Comparison of ENCODE assay signal across 36 cellular contexts in the genomic region with DNA sequence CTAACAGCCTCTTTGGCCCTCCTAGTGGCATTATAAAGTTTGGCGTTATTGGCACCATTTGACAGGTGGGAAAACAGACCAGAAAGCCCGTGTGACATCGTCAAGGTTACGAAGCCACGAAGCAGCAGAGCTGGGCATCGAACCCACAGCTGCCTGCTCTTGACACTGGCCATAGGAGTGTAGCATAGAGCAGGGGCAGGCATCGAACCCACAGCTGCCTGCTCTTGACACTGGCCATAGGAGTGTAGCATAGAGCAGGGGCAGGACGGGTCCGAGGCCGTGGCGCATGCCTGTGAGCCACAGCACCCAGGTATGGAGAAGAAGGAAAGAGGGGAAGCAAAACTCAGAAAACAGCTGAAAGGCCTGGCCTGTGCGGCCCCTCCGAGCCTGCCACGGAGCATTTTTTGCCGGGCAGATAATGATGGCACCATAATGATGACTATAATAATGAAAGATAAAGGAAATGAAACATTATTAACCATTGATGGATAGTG. TPM values are rescaled to one million over a fixed set of nuclear protein-coding genes. Genes with fewer than 3 reads are reported as not detected.
"Had no signal": no experiment of that assay in that cellular context is flagged by ENCODE, and none has a peak within 500 bp of the region (broad histone marks: within the 10 kb centered on the region; RNA-seq: fewer than 3 reads in every experiment).

No MANE protein-coding gene starts in this region.

- H3K36me3 ChIP-seq: adrenal gland, brain microvascular endothelial cell, breast epithelium had no signal

- H3K36me3 Mint-ChIP-seq: activated naive CD8-positive, alpha-beta T cell treated with anti-CD3 and anti-CD28 coated beads for 36 hours had no signal

- H3K27ac ChIP-seq: adrenal gland, body of pancreas, brain microvascular endothelial cell, breast epithelium, VCaP had no signal

- ATAC-seq: activated CD8-positive, alpha-beta T cell treated with anti-CD3 and anti-CD28 coated beads for 36 hours; activated naive CD4-positive, alpha-beta T cell treated with anti-CD3 and anti-CD28 coated beads, Interleukin-2, amount 50 U/mL, for 72 hours; activated T-cell treated with anti-CD3 and anti-CD28 coated beads, Interleukin-2, amount 50 U/mL, for 4 hours; activated T-cell treated with anti-CD3 and anti-CD28 coated beads, Interleukin-2, amount 50 U/mL, for 72 hours; activated T-helper 17 cell treated with anti-CD3 and anti-CD28 coated beads, Interleukin-2, amount 50 U/mL, for 72 hours; body of pancreas had no signal

- H3K4me3 ChIP-seq: adrenal gland, body of pancreas, breast epithelium had no signal

- H3K9me3 ChIP-seq: adrenal gland, body of pancreas had no signal

- H3K4me3 Mint-ChIP-seq: activated B cell treated with CpG ODN at 0.5 μM for 24 hours; activated CD4-positive, alpha-beta memory T cell treated with anti-CD3 and anti-CD28 coated beads for 36 hours; activated CD4-positive, alpha-beta T cell treated with anti-CD3 and anti-CD28 coated beads, Interleukin-2, amount 10 ng/mL, durations not matched to agents 24 days and 14 days; activated CD8-positive, alpha-beta T cell treated with anti-CD3 and anti-CD28 coated beads for 36 hours; activated naive CD4-positive, alpha-beta T cell treated with anti-CD3 and anti-CD28 coated beads for 36 hours; activated naive CD8-positive, alpha-beta T cell treated with anti-CD3 and anti-CD28 coated beads for 36 hours; activated T-cell treated with anti-CD3 and anti-CD28 coated beads, Interleukin-2, amount 50 U/mL, for 4 hours; activated T-cell treated with anti-CD3 and anti-CD28 coated beads, Interleukin-2, amount 50 U/mL, for 72 hours; activated T-helper 1 cell treated with anti-CD3 and anti-CD28 coated beads, Interleukin-12 subunit alpha, Interleukin-12 subunit beta, Interleukin-2, Interleukin-4 antibody, amounts not matched to agents 30 ng/mL and 10 ng/mL and 1 ng/mL, durations not matched to agents 14 hours and 24 hours and 36 hours; activated T-helper 17 cell treated with anti-CD3 and anti-CD28 coated beads, Interleukin-2, amount 50 U/mL, for 72 hours; T-helper 1 cell treated with Interleukin-12 subunit alpha and Interleukin-12 subunit beta and Interleukin-4 antibody, amounts not matched to agents 30 μg/mL and 1 μg/mL, for 36 hours; T-helper 2 cell treated with Interferon-gamma antibody and Interleukin-4, amounts not matched to agents 5 μg/mL and 100 μg/mL, for 36 hours had no signal

- H3K27me3 ChIP-seq: adrenal gland, body of pancreas, brain microvascular endothelial cell had no signal

- DNase-seq: activated B cell treated with CpG ODN at 0.5 μM for 24 hours; activated CD4-positive, alpha-beta memory T cell treated with anti-CD3 and anti-CD28 coated beads for 36 hours; activated CD4-positive, alpha-beta T cell treated with anti-CD3 and anti-CD28 coated beads for 4 hours; activated CD4-positive, alpha-beta T cell treated with anti-CD3 and anti-CD28 coated beads, Interleukin-2, amount 10 ng/mL, durations not matched to agents 24 days and 14 days; activated CD4-positive, alpha-beta T cell treated with anti-CD3 and anti-CD28 coated beads, Interleukin-2, amount 50 U/mL, for 1 hour; activated CD4-positive, alpha-beta T cell treated with anti-CD3 and anti-CD28 coated beads, Interleukin-2, amount 50 U/mL, for 4 hours; activated CD4-positive, CD25-positive, alpha-beta regulatory T cell treated with anti-CD3 and anti-CD28 coated beads, Interleukin-2, amount 50 U/mL, for 72 hours; activated CD8-positive, alpha-beta memory T cell treated with anti-CD3 and anti-CD28 coated beads, Interleukin-2, amount 50 U/mL, for 4 hours; activated CD8-positive, alpha-beta T cell treated with anti-CD3 and anti-CD28 coated beads for 36 hours; activated effector memory CD4-positive, alpha-beta T cell treated with anti-CD3 and anti-CD28 coated beads, Interleukin-2, amount 50 U/mL, for 16 hours; activated gamma-delta T cell treated with Interleukin-2 at 50 U/mL for 16 hours; activated naive CD4-positive, alpha-beta T cell; activated naive CD4-positive, alpha-beta T cell treated with anti-CD3 and anti-CD28 coated beads for 36 hours; activated naive CD4-positive, alpha-beta T cell treated with anti-CD3 and anti-CD28 coated beads, Interleukin-2, amount 50 U/mL, for 16 hours; activated naive CD8-positive, alpha-beta T cell treated with anti-CD3 and anti-CD28 coated beads for 36 hours; activated T-cell treated with anti-CD3 and anti-CD28 coated beads for 4 hours; activated T-cell treated with anti-CD3 and anti-CD28 coated beads, Interleukin-2, amount 50 U/mL, for 1 hour; activated T-cell treated with anti-CD3 and anti-CD28 coated beads, Interleukin-2, amount 50 U/mL, for 4 hours; activated T-cell treated with anti-CD3 and anti-CD28 coated beads, Interleukin-2, amount 50 U/mL, for 72 hours; adrenal gland; amniotic stem cell; body of pancreas; brain microvascular endothelial cell; central memory CD4-positive, alpha-beta T cell; T-helper 2 cell; T-helper 9 cell had no signal

- H3K4me1 ChIP-seq: adrenal gland, body of pancreas, breast epithelium had no signal

- H3K27ac Mint-ChIP-seq: activated B cell treated with CpG ODN at 0.5 μM for 24 hours; activated CD4-positive, alpha-beta memory T cell treated with anti-CD3 and anti-CD28 coated beads for 36 hours; activated CD4-positive, alpha-beta T cell treated with anti-CD3 and anti-CD28 coated beads, Interleukin-2, amount 10 ng/mL, durations not matched to agents 24 days and 14 days; activated CD8-positive, alpha-beta T cell treated with anti-CD3 and anti-CD28 coated beads for 36 hours; activated naive CD4-positive, alpha-beta T cell treated with anti-CD3 and anti-CD28 coated beads for 36 hours; activated naive CD4-positive, alpha-beta T cell treated with anti-CD3 and anti-CD28 coated beads, Interleukin-2, amount 50 U/mL, for 72 hours; activated naive CD8-positive, alpha-beta T cell treated with anti-CD3 and anti-CD28 coated beads for 36 hours; activated T-cell treated with anti-CD3 and anti-CD28 coated beads, Interleukin-2, amount 50 U/mL, for 72 hours; activated T-helper 1 cell treated with anti-CD3 and anti-CD28 coated beads, Interleukin-12 subunit alpha, Interleukin-12 subunit beta, Interleukin-2, Interleukin-4 antibody, amounts not matched to agents 30 ng/mL and 10 ng/mL and 1 ng/mL, durations not matched to agents 14 hours and 24 hours and 36 hours; activated T-helper 17 cell treated with anti-CD3 and anti-CD28 coated beads, Interleukin-2, amount 50 U/mL, for 72 hours; T-helper 1 cell treated with Interleukin-12 subunit alpha and Interleukin-12 subunit beta and Interleukin-4 antibody, amounts not matched to agents 30 μg/mL and 1 μg/mL, for 36 hours; T-helper 2 cell treated with Interferon-gamma antibody and Interleukin-4, amounts not matched to agents 5 μg/mL and 100 μg/mL, for 36 hours had no signal

- H3K27me3 Mint-ChIP-seq: activated B cell treated with CpG ODN at 0.5 μM for 24 hours; activated CD4-positive, alpha-beta memory T cell treated with anti-CD3 and anti-CD28 coated beads for 36 hours; activated CD4-positive, alpha-beta T cell treated with anti-CD3 and anti-CD28 coated beads, Interleukin-2, amount 10 ng/mL, durations not matched to agents 24 days and 14 days; activated CD8-positive, alpha-beta T cell treated with anti-CD3 and anti-CD28 coated beads for 36 hours; activated naive CD8-positive, alpha-beta T cell treated with anti-CD3 and anti-CD28 coated beads for 36 hours; activated T-helper 17 cell treated with anti-CD3 and anti-CD28 coated beads, Interleukin-2, amount 50 U/mL, for 72 hours had no signal

- H3K4me1 Mint-ChIP-seq: activated B cell treated with CpG ODN at 0.5 μM for 24 hours; activated CD4-positive, alpha-beta T cell treated with anti-CD3 and anti-CD28 coated beads, Interleukin-2, amount 10 ng/mL, durations not matched to agents 24 days and 14 days; activated naive CD8-positive, alpha-beta T cell treated with anti-CD3 and anti-CD28 coated beads for 36 hours; activated T-helper 17 cell treated with anti-CD3 and anti-CD28 coated beads, Interleukin-2, amount 50 U/mL, for 72 hours had no signal

RNA-seq across cellular contexts. Expression of gene CDH4, which starts 33.1 kb away (rescaled TPM):
- total RNA-seq: activated B cell treated with CpG ODN at 0.5 μM for 24 hours; activated CD4-positive, alpha-beta T cell treated with anti-CD3 and anti-CD28 coated beads, Interleukin-2, amount 10 ng/mL, durations not matched to agents 24 days and 14 days; activated CD8-positive, alpha-beta memory T cell treated with anti-CD3 and anti-CD28 coated beads for 36 hours; activated T-helper 1 cell treated with anti-CD3 and anti-CD28 coated beads, Interleukin-12 subunit alpha, Interleukin-12 subunit beta, Interleukin-2, Interleukin-4 antibody, amounts not matched to agents 30 ng/mL and 10 ng/mL and 1 ng/mL, durations not matched to agents 14 hours and 24 hours and 36 hours; cardiac septum had no signal
- polyA plus RNA-seq: aorta had no signal
